In the genomic region with DNA sequence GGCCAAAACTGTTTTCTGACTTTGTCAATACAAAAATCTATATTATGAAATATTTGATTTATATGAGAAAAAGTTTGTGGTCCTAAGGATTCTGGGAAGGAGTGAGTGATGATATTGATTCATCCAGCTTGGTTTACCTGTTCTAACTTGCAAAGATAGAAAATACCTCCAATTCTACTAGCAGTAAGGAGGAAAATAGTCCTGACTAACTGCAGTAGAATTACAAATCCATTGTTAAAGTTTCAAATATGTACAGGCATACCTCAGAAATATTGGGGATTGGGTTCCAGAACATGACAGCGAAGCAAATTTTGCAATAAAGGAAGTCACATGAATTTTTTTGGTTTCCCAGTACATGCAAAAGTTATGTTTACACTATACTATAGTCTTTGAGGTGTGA, we compare ENCODE assay signal across 23 cellular contexts.
DNase-seq lines count a peak whose midpoint lies in the region; FAIRE-seq and TF ChIP-seq lines count a peak whose summit lies in the region.
"Had no signal": no experiment of that assay in that cellular context is flagged by ENCODE, and none has a peak within 500 bp of the region (broad histone marks: within the 10 kb centered on the region; RNA-seq: fewer than 3 reads in every experiment).

No MANE protein-coding gene starts in this region.

- H4K5ac ChIP-seq in H9 (ENCODE audit: insufficient read length, low read depth, low read length), result no peak overlapping the region

- no peak overlapping the region for H3K27ac Mint-ChIP-seq in MCF 10A (ENCODE audit: low read depth, unreplicated experiment)
- H3K27ac Mint-ChIP-seq in H9, result no peak overlapping the region
- H3K27ac Mint-ChIP-seq: CD14-positive monocyte; CD4-positive, alpha-beta T cell; CD8-positive, alpha-beta memory T cell had no signal

- H3K23me2 ChIP-seq in H9 (ENCODE audit: insufficient read length, low read depth, low read length, poor library complexity, severe bottlenecking), result no peaks in the 10 kb centered on the region

- H3K4me3 ChIP-seq in breast epithelium (no peak overlapping the region), epithelial cell of esophagus (ENCODE audit: low read length) (no peak overlapping the region), keratinocyte (ENCODE audit: control insufficient read depth in 2 of 3, extremely low read depth in 1 of 3, insufficient read depth in 2 of 3, low read depth in 1 of 3, low read length in 3 of 3) (no peak overlapping the region)
- H3K4me3 ChIP-seq: BLaER1 treated with 17β-estradiol and CSF1 and Interleukin-3, amounts not matched to agents 10 nM and 100 nM; GM12878 had no signal

- no peak overlapping the region for H2BK20ac ChIP-seq in H9 (ENCODE audit: low read depth, low read length, poor library complexity, severe bottlenecking)

- H3K4me1 ChIP-seq in breast epithelium (no peaks in the 10 kb centered on the region), keratinocyte (ENCODE audit: control insufficient read depth, extremely low read depth, insufficient read depth, low read length) (peaks cover 15% of the 10 kb centered on the region), H9 (ENCODE audit: insufficient read depth, low read length) (no peaks in the 10 kb centered on the region)
- H3K4me1 ChIP-seq: BE2C; BLaER1 treated with 17β-estradiol and CSF1 and Interleukin-3, amounts not matched to agents 10 nM and 100 nM had no signal

- no peaks in the 10 kb centered on the region for H3K27me3 Mint-ChIP-seq in MCF 10A (ENCODE audit: insufficient read depth, unreplicated experiment)
- H3K27me3 Mint-ChIP-seq in H9 (ENCODE audit: low read depth), result peaks cover 1% of the 10 kb centered on the region; the same call in 1 of the 2 replicates
- H3K27me3 Mint-ChIP-seq: CD4-positive, alpha-beta T cell; CD8-positive, alpha-beta memory T cell had no signal

- no peaks in the 10 kb centered on the region for H3K36me3 Mint-ChIP-seq in MCF 10A (ENCODE audit: insufficient read depth, unreplicated experiment)
- H3K36me3 Mint-ChIP-seq in H9 (ENCODE audit: insufficient read depth in 1 of 3, low read depth in 3 of 3), result no peaks in the 10 kb centered on the region
- H3K36me3 Mint-ChIP-seq: CD14-positive monocyte; CD8-positive, alpha-beta memory T cell had no signal

- TF ChIP-seq CTCF in MCF 10A (IDR thresholded peaks at IDR 0.05; ENCODE audit: unreplicated experiment), result no peak
- TF ChIP-seq CTCF in breast epithelium (IDR thresholded peaks at IDR 0.05), result no peak
- no peak for TF ChIP-seq CTCF in epithelial cell of esophagus (IDR thresholded peaks at IDR 0.05; ENCODE audit: insufficient read depth, low read depth, low read length, missing control alignments)
- no peak for TF ChIP-seq CTCF in keratinocyte (optimal IDR thresholded peaks at IDR 0.05 in 1 of 3, IDR thresholded peaks at IDR 0.05 in 1 of 3, conservative IDR thresholded peaks at IDR 0.05 in 1 of 3; ENCODE audit: extremely low read depth in 1 of 3, insufficient read depth in 2 of 3, low read length in 3 of 3)
- no peak for TF ChIP-seq CTCF in H9 (conservative IDR thresholded peaks at IDR 0.05)

- H2BK120ac ChIP-seq in H9 (ENCODE audit: low read depth, low read length, poor library complexity, severe bottlenecking), result no peak overlapping the region

- peak; percentile 12 for DNase-seq in MCF 10A (ENCODE audit: unreplicated experiment)
- no peak for DNase-seq in breast epithelium (ENCODE audit: low spot score in 2 of 2)
- peak; percentile 66 for DNase-seq in epithelial cell of esophagus (ENCODE audit: low read depth)
- peak; percentile 26 for DNase-seq in keratinocyte (ENCODE audit: low read depth, low spot score)
- no peak for DNase-seq in AG08396 (ENCODE audit: low spot score)
- DNase-seq in H9, result no peak
- DNase-seq: AML-193; BE2C; CD4-positive, alpha-beta T cell; CD8-positive, alpha-beta memory T cell; DMS 273 treated with DMSO at 0.1 percent for 48 hours; DMS79; EL; GDM1; GOT3; HCEC 1CT had no signal

- H3K9ac ChIP-seq in keratinocyte (ENCODE audit: control insufficient read depth, extremely low read depth, insufficient read depth, low read length) (no peak overlapping the region), H9 (ENCODE audit: extremely low read depth, insufficient read length, low read length) (no peak overlapping the region)
- H3K9ac ChIP-seq: BLaER1 treated with 17β-estradiol and CSF1 and Interleukin-3, amounts not matched to agents 10 nM and 100 nM had no signal

- no peak for TF ChIP-seq POLR2A in breast epithelium (IDR thresholded peaks at IDR 0.05)

- H3T11ph ChIP-seq in H9 (ENCODE audit: low read length), result no peak overlapping the region

- H3K4ac ChIP-seq in H9 (ENCODE audit: low read depth, low read length), result no peak overlapping the region

- no peak overlapping the region for H2BK15ac ChIP-seq in H9 (ENCODE audit: low read depth, low read length)

- H3K79me1 ChIP-seq in H9 (ENCODE audit: insufficient read depth, low read depth, low read length, poor library complexity, severe bottlenecking), result no peaks in the 10 kb centered on the region

- H3K9me3 ChIP-seq in breast epithelium (no peaks in the 10 kb centered on the region), keratinocyte (ENCODE audit: control insufficient read depth, low read depth, low read length) (no peaks in the 10 kb centered on the region), H9 (ENCODE audit: control insufficient read depth, low read depth, low read length) (no peaks in the 10 kb centered on the region)
- H3K9me3 ChIP-seq: BE2C had no signal

- intact Hi-C loops in MCF 10A (cut with micrococcal nuclease) (no loop called here), breast epithelium (cut with DNase I; ENCODE audit: low total_unique reads) (no loop called here)

- H3K27ac ChIP-seq in breast epithelium (no peak overlapping the region), keratinocyte (ENCODE audit: control insufficient read depth, insufficient read depth, low read length) (no peak overlapping the region), H9 (ENCODE audit: insufficient read length, low read depth, low read length) (no peak overlapping the region)
- H3K27ac ChIP-seq: 22Rv1; BLaER1 treated with 17β-estradiol and CSF1 and Interleukin-3, amounts not matched to agents 10 nM and 100 nM had no signal

- H4K20me1 ChIP-seq in keratinocyte (ENCODE audit: control insufficient read depth, extremely low read depth, insufficient read depth, low read length) (no peaks in the 10 kb centered on the region), H9 (ENCODE audit: control insufficient read depth, insufficient read depth, insufficient read length) (no peaks in the 10 kb centered on the region)
- H4K20me1 ChIP-seq: BLaER1 treated with 17β-estradiol and CSF1 and Interleukin-3, amounts not matched to agents 10 nM and 100 nM had no signal

- POLR2A ChIA-PET in MCF 10A (lab: Yijun Ruan, JAX), result interaction anchor here (0.7 kb wide), 1 partner anchor 148 kb away, joined by 3 read pairs; no protein-coding TSS in a partner anchor

- H3K4me1 Mint-ChIP-seq in MCF 10A (ENCODE audit: insufficient read depth, unreplicated experiment) (no peaks in the 10 kb centered on the region), H9 (peaks cover 6% of the 10 kb centered on the region in 2 experiments; a peak in 3 of 4 replicates)
- H3K4me1 Mint-ChIP-seq: CD8-positive, alpha-beta memory T cell had no signal

- no peaks in the 10 kb centered on the region for H3K27me3 ChIP-seq in breast epithelium
- H3K27me3 ChIP-seq in keratinocyte (ENCODE audit: control insufficient read depth, extremely low read depth, insufficient read depth, low read length), result no peaks in the 10 kb centered on the region
- H3K27me3 ChIP-seq in H9 (ENCODE audit: insufficient read depth, low read length), result no peaks in the 10 kb centered on the region
- H3K27me3 ChIP-seq: BE2C; BLaER1 treated with 17β-estradiol and CSF1 and Interleukin-3, amounts not matched to agents 10 nM and 100 nM had no signal

- H2BK12ac ChIP-seq in H9 (ENCODE audit: insufficient read length, low read depth, low read length), result no peak overlapping the region

- no peak overlapping the region for H2AK5ac ChIP-seq in H9 (ENCODE audit: insufficient read length, low read length)

- dilution Hi-C loops in keratinocyte (cut with MboI; ENCODE audit: extremely low pct_ligation_motif_present, low sequenced_read_pairs), result no loop called here

- no peak overlapping the region for H4K8ac ChIP-seq in H9 (replicated peaks; ENCODE audit: insufficient read length, low read depth, low read length)

- WGBS in H9 (ENCODE audit: extremely low coverage, insufficient read length, low lambda C conversion rate), result no CpG with 5 or more reads among the region's 1 CpG

- no peak overlapping the region for H4K91ac ChIP-seq in H9 (ENCODE audit: insufficient read length, low read depth, low read length)

- H3K79me2 ChIP-seq in keratinocyte (ENCODE audit: control insufficient read depth, insufficient read depth, low read length), result no peaks in the 10 kb centered on the region
- no peaks in the 10 kb centered on the region for H3K79me2 ChIP-seq in H9 (ENCODE audit: insufficient read depth, low read length)

- FAIRE-seq in keratinocyte (lab: Jason Lieb, UNC), result peak; percentile 53
- FAIRE-seq: A204.1, D721Med, GM12878, H54 had no signal

- no peak overlapping the region for H3K14ac ChIP-seq in H9 (ENCODE audit: insufficient read depth, low read length)

- H3K4me2 ChIP-seq in keratinocyte (ENCODE audit: control insufficient read depth, extremely low read depth, insufficient read depth, low read depth, low read length) (no peak overlapping the region), H9 (ENCODE audit: insufficient read depth, insufficient read length, low read length) (no peak overlapping the region)
- H3K4me2 ChIP-seq: BLaER1 treated with 17β-estradiol and CSF1 and Interleukin-3, amounts not matched to agents 10 nM and 100 nM had no signal

- H3K9me3 Mint-ChIP-seq in MCF 10A (ENCODE audit: unreplicated experiment), result peaks cover 15% of the 10 kb centered on the region
- no peaks in the 10 kb centered on the region for H3K9me3 Mint-ChIP-seq in H9
- H3K9me3 Mint-ChIP-seq: CD4-positive, alpha-beta T cell had no signal

- CTCF ChIA-PET in MCF 10A (lab: Yijun Ruan, JAX), result no interaction called here

- no peaks in the 10 kb centered on the region for H3K9me1 ChIP-seq in keratinocyte (ENCODE audit: control insufficient read depth, extremely low read depth, insufficient read depth, low read length)

- no TSS peak for BruUV-seq in MCF 10A (replicated peaks; lab: Mats Ljungman, UMichigan)

- H3K4me3 Mint-ChIP-seq in MCF 10A (ENCODE audit: unreplicated experiment) (no peak overlapping the region), H9 (no peak overlapping the region)
- H3K4me3 Mint-ChIP-seq: CD14-positive monocyte; CD4-positive, alpha-beta T cell; CD8-positive, alpha-beta memory T cell had no signal

- H3K18ac ChIP-seq in H9 (ENCODE audit: insufficient read length, low read depth, low read length), result no peak overlapping the region

- H3K56ac ChIP-seq in H9 (ENCODE audit: insufficient read length, low read depth, low read length), result no peak overlapping the region

- no peak overlapping the region for H3K23ac ChIP-seq in H9 (ENCODE audit: insufficient read length, low read depth, low read length)

- H2BK5ac ChIP-seq in H9 (ENCODE audit: insufficient read length, low read length), result no peak overlapping the region

- H3K36me3 ChIP-seq in breast epithelium (no peaks in the 10 kb centered on the region), keratinocyte (ENCODE audit: control insufficient read depth in 2 of 2, extremely low read depth in 1 of 2, insufficient read depth in 2 of 2, low read length in 2 of 2) (no peaks in the 10 kb centered on the region)
- H3K36me3 ChIP-seq: BE2C; BLaER1 treated with 17β-estradiol and CSF1 and Interleukin-3, amounts not matched to agents 10 nM and 100 nM had no signal

- H2AFZ ChIP-seq in keratinocyte (ENCODE audit: control insufficient read depth, low read length) (no peak overlapping the region), H9 (ENCODE audit: low read length) (no peak overlapping the region)

Comparison
In these comparisons a context has a peak if more than half of its experiments do, and no peak if none do; other contexts are left out.
1. DNase-seq: peak in MCF 10A (single experiment), epithelial cell of esophagus (single experiment) and keratinocyte (single experiment); none in breast epithelium (0 of 2), AG08396 (single experiment) and H9 (single experiment).